2 cellular contexts compared by ENCODE assay signal in genomic region chr20:61733216-61733615, GRCh38.
A peak's percentile ranks its signal among the peaks of the same experiment; 100 is the strongest.
TF ChIP-seq lines count a peak whose summit lies in the region.

No MANE protein-coding gene starts in this region.

TF ChIP-seq in HepG2, 621 proteins besides CTCF, POLR2A, EP300 and RAD21:
- TF ChIP-seq MNT (IDR thresholded peaks at IDR 0.05): peak; percentile 77
- no peak for TF ChIP-seq GLMP (CRISPR knock-in tag; IDR thresholded peaks at IDR 0.05; ENCODE audit: borderline replicate concordance)
TF ChIP-seq in HepG2: peak in this region for 1.

TF ChIP-seq in GM23338, 12 proteins besides CTCF, POLR2A, EP300 and RAD21:
- TF ChIP-seq ZNF462 (CRISPR knock-in tag; IDR thresholded peaks at IDR 0.05): no peak
